ENCODE assay signal across 1 cellular context in genomic region chr3:11602886-11603285, GRCh38.
TF ChIP-seq lines count a peak whose summit lies in the region.

No MANE protein-coding gene starts in this region.

TF ChIP-seq in IMR-90, 13 proteins besides CTCF, POLR2A, EP300 and RAD21 (continued from another document):
- TF ChIP-seq SMC3 (IDR thresholded peaks at IDR 0.05; ENCODE audit: low read depth, low read length), result no peak
- TF ChIP-seq NFE2L2 (IDR thresholded peaks at IDR 0.05; ENCODE audit: low read depth, low read length), result no peak
- TF ChIP-seq ELK1 (IDR thresholded peaks at IDR 0.05; ENCODE audit: borderline replicate concordance, low read depth, low read length), result no peak
- no peak for TF ChIP-seq MXI1 (IDR thresholded peaks at IDR 0.05; ENCODE audit: borderline replicate concordance, low read depth, low read length)
- no peak for TF ChIP-seq FOS (IDR thresholded peaks at IDR 0.05; ENCODE audit: low read depth, low read length)
- no peak for TF ChIP-seq MAZ (IDR thresholded peaks at IDR 0.05; ENCODE audit: borderline replicate concordance, low read depth, low read length)
